Comparison of ENCODE assay signal across 11 cellular contexts in the genomic region with DNA sequence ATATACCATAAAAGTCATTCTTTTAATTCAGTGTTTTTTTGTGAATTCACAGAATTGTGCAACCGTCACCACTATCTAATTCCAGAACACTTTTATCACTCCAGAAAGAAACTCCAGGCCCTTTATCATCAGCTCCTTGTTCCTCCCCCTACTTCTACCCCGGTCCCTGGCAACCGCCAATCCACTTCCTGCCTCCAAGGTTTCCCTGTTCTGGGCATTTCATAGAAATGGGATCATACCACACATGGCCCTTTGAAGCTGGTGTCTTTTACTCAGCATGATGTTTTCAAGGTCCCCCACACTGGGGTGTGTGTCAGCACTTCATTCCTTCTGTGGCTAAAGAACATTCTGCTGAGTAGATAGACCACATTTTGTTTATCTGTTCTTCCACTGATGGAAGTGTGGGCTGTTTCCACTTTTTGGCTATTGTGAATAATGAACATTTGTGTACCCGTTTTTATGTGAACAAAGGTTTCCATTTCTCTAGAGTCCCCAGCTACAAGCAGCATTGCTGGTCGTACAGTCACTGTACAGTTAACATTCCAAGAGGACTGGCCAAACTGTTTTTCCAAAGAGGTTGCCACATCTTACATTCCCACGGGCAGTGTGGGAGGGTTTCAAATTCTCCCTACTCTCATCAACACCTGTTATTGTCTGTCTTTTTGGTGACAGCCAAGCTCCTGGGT.
A peak's percentile ranks its signal among the peaks of the same experiment; 100 is the strongest.
DNase-seq lines count a peak whose midpoint lies in the region; ATAC-seq and TF ChIP-seq lines count a peak whose summit lies in the region.
"Had no signal": no experiment of that assay in that cellular context is flagged by ENCODE, and none has a peak within 500 bp of the region (broad histone marks: within the 10 kb centered on the region; RNA-seq: fewer than 3 reads in every experiment).

No MANE protein-coding gene starts in this region.

- no peak overlapping the region for H3K9ac ChIP-seq in Karpas-422 (ENCODE audit: low read length)

- peak overlapping the region; percentile 55 for H3K27ac ChIP-seq in hepatocyte
- no peak overlapping the region for H3K27ac ChIP-seq in Karpas-422 (ENCODE audit: low read length)

- no peaks in the 10 kb centered on the region for H3K9me3 ChIP-seq in hepatocyte (ENCODE audit: low read depth)
- no peaks in the 10 kb centered on the region for H3K9me3 ChIP-seq in Karpas-422 (ENCODE audit: low read length)

- no peaks in the 10 kb centered on the region for H3K9me2 ChIP-seq in hepatocyte (replicated peaks; ENCODE audit: insufficient read depth)
- no peaks in the 10 kb centered on the region for H3K9me2 ChIP-seq in Karpas-422 (replicated peaks; ENCODE audit: insufficient read depth, low read length)

- WGBS in hepatocyte (ENCODE audit: low lambda C conversion rate, missing lambda C conversion rate) = 64% methylated on average over 6 of the region's 6 CpGs

- TF ChIP-seq CTCF in HFF-Myc (IDR thresholded peaks at IDR 0.05; ENCODE audit: low read depth, low read length, missing control alignments) = no peak
- TF ChIP-seq CTCF in hepatocyte (IDR thresholded peaks at IDR 0.05; ENCODE audit: poor library complexity) = no peak

- H3K4me3 ChIP-seq in HFF-Myc (replicated peaks; ENCODE audit: low read depth, low read length) = no peak overlapping the region
- no peak overlapping the region for H3K4me3 ChIP-seq in hepatocyte
- no peak overlapping the region for H3K4me3 ChIP-seq in Karpas-422 (ENCODE audit: low read length)

- ATAC-seq in HG03280 (IDR thresholded peaks at IDR 0.05; ENCODE audit: unreplicated experiment) = no peak
- ATAC-seq in GM18505 (IDR thresholded peaks at IDR 0.05; ENCODE audit: unreplicated experiment) = no peak
- ATAC-seq: T-cell had no signal

- H3K79me2 ChIP-seq in hepatocyte (no peaks in the 10 kb centered on the region), Karpas-422 (ENCODE audit: low read length) (no peaks in the 10 kb centered on the region)

- peaks cover 15% of the 10 kb centered on the region for H3K4me1 ChIP-seq in hepatocyte (ENCODE audit: insufficient read depth)
- no peaks in the 10 kb centered on the region for H3K4me1 ChIP-seq in Karpas-422 (ENCODE audit: low read length)

- TF ChIP-seq POLR2A in GM18505 (IDR thresholded peaks at IDR 0.05; ENCODE audit: borderline replicate concordance, extremely low read depth, insufficient read depth, insufficient read length) = no peak

- H3K27me3 ChIP-seq in hepatocyte = no peaks in the 10 kb centered on the region
- no peaks in the 10 kb centered on the region for H3K27me3 ChIP-seq in Karpas-422 (ENCODE audit: low read length)

- DNase-seq in HFF-Myc (ENCODE audit: extremely low read depth, low read depth) (peak; percentile 67), astrocyte of the hippocampus (ENCODE audit: low read depth, low spot score) (peak; percentile 92), hepatocyte (ENCODE audit: low spot score) (peak; percentile 64), stromal cell of bone marrow (ENCODE audit: low read depth) (peak; percentile 86), Karpas-422 (no peak), NCI-H2171 (lab: John Stamatoyannopoulos, UW) (no peak)
- DNase-seq: KG1, NCI-H510A treated with DMSO at 0.1 percent for 48 hours, T-cell had no signal

- H3K36me3 ChIP-seq in hepatocyte (replicated peaks; ENCODE audit: insufficient read depth, low read depth) (no peaks in the 10 kb centered on the region), Karpas-422 (ENCODE audit: insufficient read depth, low read length) (no peaks in the 10 kb centered on the region)

- H4K20me1 ChIP-seq in hepatocyte (ENCODE audit: insufficient read depth, poor library complexity, severe bottlenecking) (no peaks in the 10 kb centered on the region), Karpas-422 (ENCODE audit: insufficient read depth, low read depth, low read length) (no peaks in the 10 kb centered on the region)

- H2AFZ ChIP-seq in hepatocyte = no peak overlapping the region
- H2AFZ ChIP-seq in Karpas-422 (ENCODE audit: low read length) = no peak overlapping the region

- H3K4me2 ChIP-seq in hepatocyte (no peak overlapping the region), Karpas-422 (ENCODE audit: low read depth, low read length, poor library complexity, severe bottlenecking) (no peak overlapping the region)

Comparison
In these comparisons a context has a peak if more than half of its experiments do, and no peak if none do; other contexts are left out.
1. DNase-seq: peak in HFF-Myc (single experiment), astrocyte of the hippocampus (single experiment), hepatocyte (single experiment) and stromal cell of bone marrow (single experiment); none in Karpas-422 (single experiment) and NCI-H2171 (single experiment).